ENCODE assay signal across 22 cellular contexts in the genomic region with DNA sequence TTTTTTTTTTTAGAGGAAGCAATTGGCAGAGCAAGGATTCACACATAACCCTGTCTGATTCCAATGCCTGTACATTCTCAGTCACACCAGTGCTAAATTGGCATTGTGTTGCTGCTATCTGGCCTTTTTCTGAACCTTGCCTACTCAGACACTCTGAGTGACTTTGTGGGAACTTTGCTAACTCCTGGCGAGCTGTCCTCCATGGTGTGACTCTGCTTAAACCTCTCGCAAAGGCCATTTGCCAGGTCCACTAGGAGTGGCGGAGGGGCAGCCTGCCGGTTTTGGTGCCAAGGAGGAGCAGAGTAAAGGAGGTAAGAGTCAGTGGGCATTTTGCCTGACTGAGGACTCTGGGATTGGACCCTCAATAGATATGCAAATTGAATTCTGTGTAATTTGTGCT.
"Had no signal": no experiment of that assay in that cellular context is flagged by ENCODE, and none has a peak within 500 bp of the region (broad histone marks: within the 10 kb centered on the region; RNA-seq: fewer than 3 reads in every experiment).

No MANE protein-coding gene starts in this region.

- H3K27ac ChIP-seq: PC-9, SJCRH30 had no signal

- H3K4me3 ChIP-seq: MG63, PC-9, SJCRH30 had no signal

- H3K9ac ChIP-seq: SK-N-SH had no signal

- DNase-seq: activated CD4-positive, alpha-beta T cell treated with anti-CD3 and anti-CD28 coated beads for 4 hours; activated CD8-positive, alpha-beta memory T cell treated with anti-CD3 and anti-CD28 coated beads, Interleukin-2, amount 50 U/mL, for 4 hours; activated CD8-positive, alpha-beta T cell treated with anti-CD3 and anti-CD28 coated beads for 36 hours; activated naive CD4-positive, alpha-beta T cell; aorta; MG63; MV-4-11; NCI-H1417 treated with DMSO at 0.1 percent for 48 hours; NCI-H1694; NCI-H2029; NCI-H2107; NCI-H2171 treated with DMSO at 0.1 percent for 48 hours; NCI-H226; NCI-H510A; NCI-H526 treated with DMSO at 0.1 percent for 48 hours; PC-9; SK-N-SH; T-helper 1 cell had no signal

- H3K36me3 Mint-ChIP-seq: activated naive CD4-positive, alpha-beta T cell treated with anti-CD3 and anti-CD28 coated beads, Interleukin-2, amount 50 U/mL, for 24 hours had no signal

- H3K4me3 Mint-ChIP-seq: activated CD8-positive, alpha-beta T cell treated with anti-CD3 and anti-CD28 coated beads for 36 hours; activated naive CD4-positive, alpha-beta T cell treated with anti-CD3 and anti-CD28 coated beads, Interleukin-2, amount 50 U/mL, for 24 hours; central memory CD8-positive, alpha-beta T cell had no signal

- ATAC-seq: activated CD4-positive, CD25-positive, alpha-beta regulatory T cell treated with anti-CD3 and anti-CD28 coated beads, Interleukin-2, amount 50 U/mL, for 24 hours; activated CD8-positive, alpha-beta T cell treated with anti-CD3 and anti-CD28 coated beads for 36 hours had no signal

- H3K36me3 ChIP-seq: MG63, SJCRH30 had no signal

- H3K4me1 Mint-ChIP-seq: activated naive CD4-positive, alpha-beta T cell treated with anti-CD3 and anti-CD28 coated beads, Interleukin-2, amount 50 U/mL, for 24 hours; central memory CD8-positive, alpha-beta T cell had no signal

- H3K9me3 ChIP-seq: MG63, SJCRH30, SK-N-SH had no signal

- H3K27me3 ChIP-seq: MG63, SJCRH30 had no signal

- H3K27ac Mint-ChIP-seq: activated CD8-positive, alpha-beta T cell treated with anti-CD3 and anti-CD28 coated beads for 36 hours; activated naive CD4-positive, alpha-beta T cell treated with anti-CD3 and anti-CD28 coated beads, Interleukin-2, amount 50 U/mL, for 24 hours had no signal
